In the genomic region with DNA sequence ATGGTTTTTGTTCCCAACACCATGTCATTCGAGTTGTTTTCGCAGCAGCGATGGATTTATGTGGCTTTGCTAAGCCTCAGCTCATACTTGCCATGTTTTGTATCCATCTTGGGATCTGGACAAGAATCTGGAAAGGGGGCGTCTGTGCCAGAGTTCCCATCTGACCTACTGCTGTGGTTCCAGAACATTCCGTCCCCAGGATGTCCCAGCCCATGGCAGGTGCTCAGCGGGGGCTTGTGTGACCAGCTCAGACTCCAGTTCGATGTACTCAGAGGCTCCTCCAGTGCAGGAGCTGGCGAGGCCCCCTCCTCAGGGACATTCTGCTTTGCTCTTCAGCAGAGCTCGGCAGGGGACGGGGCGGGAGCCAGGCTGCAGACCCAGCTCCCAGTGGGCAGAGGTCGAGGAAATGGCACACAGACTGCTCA, we compare ENCODE assay signal across 21 cellular contexts. TPM values are rescaled to one million over a fixed set of nuclear protein-coding genes. Genes with fewer than 3 reads are reported as not detected.
A peak's percentile ranks its signal among the peaks of the same experiment; 100 is the strongest.
DNase-seq lines count a peak whose midpoint lies in the region; ATAC-seq and TF ChIP-seq lines count a peak whose summit lies in the region.
"Had no signal": no experiment of that assay in that cellular context is flagged by ENCODE, and none has a peak within 500 bp of the region (broad histone marks: within the 10 kb centered on the region; RNA-seq: fewer than 3 reads in every experiment).

No MANE protein-coding gene starts in this region.

- H3K4me3 ChIP-seq in HEK293 (ENCODE audit: low read depth, low read length) (no peak overlapping the region), choroid plexus epithelial cell (ENCODE audit: low read depth, low read length) (no peak overlapping the region), thoracic aorta (peak overlapping the region; percentile 17), BE2C (ENCODE audit: low read depth, low read length) (no peak overlapping the region)
- H3K4me3 ChIP-seq: BLaER1 had no signal

- TF ChIP-seq CTCF in HEK293 (tag by site-specific recombination; IDR thresholded peaks at IDR 0.05): no peak
- TF ChIP-seq CTCF in choroid plexus epithelial cell (conservative IDR thresholded peaks at IDR 0.05; ENCODE audit: low read depth, low read length): no peak
- no peak for TF ChIP-seq CTCF in thoracic aorta (IDR thresholded peaks at IDR 0.05)
- TF ChIP-seq CTCF in BE2C (IDR thresholded peaks at IDR 0.05; ENCODE audit: low read depth, low read length): no peak

- no peak overlapping the region for H3K27ac ChIP-seq in HEK293 (ENCODE audit: extremely low read depth, low read depth, low read length)
- peak overlapping the region; percentile 95 to 99 for H3K27ac ChIP-seq in thoracic aorta
- H3K27ac ChIP-seq: BLaER1 had no signal

- H3K9me3 ChIP-seq in HEK293 (ENCODE audit: control insufficient read depth, insufficient read depth, low read depth, low read length) (no peaks in the 10 kb centered on the region), thoracic aorta (no peaks in the 10 kb centered on the region), BE2C (peaks cover 2% of the 10 kb centered on the region; the same call in 1 of the 2 replicates)

- H3K36me3 ChIP-seq in HEK293 (ENCODE audit: control insufficient read depth in 2 of 2, insufficient read depth in 1 of 2, low read length in 2 of 2) (no peaks in the 10 kb centered on the region), thoracic aorta (no peaks in the 10 kb centered on the region), BE2C (no peaks in the 10 kb centered on the region)
- H3K36me3 ChIP-seq: BLaER1 had no signal

- POLR2A ChIA-PET in HEK293 (lab: Yijun Ruan, JAX): no interaction called here

- DNase-seq in choroid plexus epithelial cell (ENCODE audit: low read depth) (peak; percentile 81), myocyte (ENCODE audit: low read depth) (peak; percentile 94), thoracic aorta (ENCODE audit: low spot score) (peak; percentile 75), dedifferentiated amniotic fluid mesenchymal stem cell (ENCODE audit: extremely low spot score) (no peak), NCI-H2029 (lab: John Stamatoyannopoulos, UW) (no peak), BE2C (no peak), NCI-H526 (lab: John Stamatoyannopoulos, UW) (no peak)
- DNase-seq: activated CD4-positive, alpha-beta T cell treated with anti-CD3 and anti-CD28 coated beads, Interleukin-2, amount 10 ng/mL, durations not matched to agents 7 days and 5 days; activated naive CD4-positive, alpha-beta T cell treated with anti-CD3 and anti-CD28 coated beads, Interleukin-2, amount 10 ng/mL, durations not matched to agents 7 days and 5 days; activated T-cell treated with anti-CD3 and anti-CD28 coated beads for 4 hours; caudate nucleus; DMS153; endodermal cell; immature natural killer cell; mesendoderm; NCI-H1417 treated with DMSO at 0.1 percent for 48 hours; stimulated activated naive CD8-positive, alpha-beta T cell treated with anti-CD3 and anti-CD28 coated beads, Interleukin-15, Interleukin-2, amounts not matched to agents 100 U/mL and 50 U/mL, for 24 hours; T-helper 17 cell had no signal

- CTCF ChIA-PET in HEK293 (lab: Yijun Ruan, JAX): interaction anchor here (0.5 to 0.7 kb wide), 2 partner anchors 78 to 88 kb away, joined by 3 read pairs; no protein-coding TSS in a partner anchor

- peak; percentile 83 for ATAC-seq in thoracic aorta (ENCODE audit: insufficient number of reproducible peaks, low FRiP score, low read depth)
- ATAC-seq: Right ventricle myocardium inferior; stimulated activated naive CD8-positive, alpha-beta T cell treated with anti-CD3 and anti-CD28 coated beads, Interleukin-15, Interleukin-2, amounts not matched to agents 100 U/mL and 50 U/mL, for 24 hours; T-helper 17 cell had no signal

- H3K27me3 ChIP-seq in thoracic aorta (replicated peaks; ENCODE audit: insufficient read depth) (no peaks in the 10 kb centered on the region), BE2C (no peaks in the 10 kb centered on the region)
- H3K27me3 ChIP-seq: BLaER1 had no signal

- H3K4me1 ChIP-seq in HEK293 (ENCODE audit: control insufficient read depth, insufficient read depth, low read length) (no peaks in the 10 kb centered on the region), thoracic aorta (ENCODE audit: control insufficient read depth in 1 of 2, low read depth in 2 of 2) (peaks cover 34 to 69% of the 10 kb centered on the region in 2 donors), BE2C (no peaks in the 10 kb centered on the region; the same call in 1 of the 2 replicates)

TF ChIP-seq in HEK293, 187 proteins besides CTCF, POLR2A, EP300 and RAD21:
- TF ChIP-seq ZIC2 (tag by site-specific recombination; IDR thresholded peaks at IDR 0.05) (peak; percentile 65), ZNF274 (IDR thresholded peaks at IDR 0.05; ENCODE audit: low read length) (no peak), ZNF274 (tag by site-specific recombination; IDR thresholded peaks at IDR 0.05; ENCODE audit: borderline replicate concordance) (no peak), ZNF544 (tag by site-specific recombination; IDR thresholded peaks at IDR 0.05) (no peak)

RNA-seq across cellular contexts. Expression of a gene that starts 24.0 kb away (rescaled TPM):
- total RNA-seq in myocyte (13.8 and 15.9 TPM in 2 replicates), thoracic aorta (100 to 1,000 TPM; 124 to 201 TPM)
- polyA plus RNA-seq in myocyte (2012): 41.1 TPM
- polyA plus RNA-seq in BE2C (2012; ENCODE audit: insufficient read depth, insufficient read length, low read depth): 18.3 TPM

Comparison
In these comparisons a context has a peak if more than half of its experiments do, and no peak if none do; other contexts are left out.
1. DNase-seq: peak in choroid plexus epithelial cell (single experiment), myocyte (single experiment) and thoracic aorta (single experiment); none in dedifferentiated amniotic fluid mesenchymal stem cell (single experiment), NCI-H2029 (single experiment), BE2C (single experiment) and NCI-H526 (0 of 2).